ENCODE assay signal across 18 cellular contexts in genomic region chr19:29593869-29594268, GRCh38.
"Had no signal": no experiment of that assay in that cellular context is flagged by ENCODE, and none has a peak within 500 bp of the region (broad histone marks: within the 10 kb centered on the region; RNA-seq: fewer than 3 reads in every experiment).

No MANE protein-coding gene starts in this region.

- H3K9ac ChIP-seq: KMS-11, SK-N-SH had no signal

- H3K27ac ChIP-seq: KMS-11, RWPE1 had no signal

- H3K9me3 ChIP-seq: SK-N-SH had no signal

- H3K4me2 ChIP-seq: KMS-11, SK-N-SH had no signal

- ATAC-seq: Panc1, PC-3 had no signal

- DNase-seq: IMR-90; Kasumi-1; MM.1S; NCI-H1436; NCI-H2081 treated with DMSO at 0.1 percent for 48 hours; NCI-H2171; NCI-H226; NCI-H446; NCI-H510A; NCI-H526; NCI-H82; NK-92 treated with Interleukin-12 subunit alpha and Interleukin-12 subunit beta, amount 100 ng/mL, for 24 hours; PC-3; SK-N-SH; SW 1271 had no signal
